1 cellular context compared by ENCODE assay signal in genomic region chr21:31785237-31786163, GRCh38.
TF ChIP-seq lines count a peak whose summit lies in the region.

No MANE protein-coding gene starts in this region.

TF ChIP-seq in GM23338, 12 proteins besides CTCF, POLR2A, EP300 and RAD21:
- TF ChIP-seq ZNF462 (CRISPR knock-in tag; IDR thresholded peaks at IDR 0.05), result peak; percentile 53; the same call in 1 of the 2 replicates
